1 cellular context compared by ENCODE assay signal in genomic region chr7:94298943-94299342, GRCh38.
TF ChIP-seq lines count a peak whose summit lies in the region.

No MANE protein-coding gene starts in this region.

TF ChIP-seq in SK-N-SH treated with all-trans-retinoic acid at 6 μM for 48 hours, 23 proteins besides CTCF, POLR2A, EP300 and RAD21 (continued from another document):
- TF ChIP-seq, protein P1, sequence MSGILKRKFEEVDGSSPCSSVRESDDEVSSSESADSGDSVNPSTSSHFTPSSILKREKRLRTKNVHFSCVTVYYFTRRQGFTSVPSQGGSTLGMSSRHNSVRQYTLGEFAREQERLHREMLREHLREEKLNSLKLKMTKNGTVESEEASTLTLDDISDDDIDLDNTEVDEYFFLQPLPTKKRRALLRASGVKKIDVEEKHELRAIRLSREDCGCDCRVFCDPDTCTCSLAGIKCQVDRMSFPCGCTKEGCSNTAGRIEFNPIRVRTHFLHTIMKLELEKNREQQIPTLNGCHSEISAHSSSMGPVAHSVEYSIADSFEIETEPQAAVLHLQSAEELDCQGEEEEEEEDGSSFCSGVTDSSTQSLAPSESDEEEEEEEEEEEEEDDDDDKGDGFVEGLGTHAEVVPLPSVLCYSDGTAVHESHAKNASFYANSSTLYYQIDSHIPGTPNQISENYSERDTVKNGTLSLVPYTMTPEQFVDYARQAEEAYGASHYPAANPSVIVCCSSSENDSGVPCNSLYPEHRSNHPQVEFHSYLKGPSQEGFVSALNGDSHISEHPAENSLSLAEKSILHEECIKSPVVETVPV (CRISPR knock-in tag; IDR thresholded peaks at IDR 0.05) = no peak
- TF ChIP-seq SNAI2 (CRISPR knock-in tag; IDR thresholded peaks at IDR 0.05) (no peak), ARNTL (CRISPR knock-in tag; IDR thresholded peaks at IDR 0.05; ENCODE audit: borderline replicate concordance, low read depth) (no peak), ZFP30 (CRISPR knock-in tag; IDR thresholded peaks at IDR 0.05) (no peak), GLIS3 (CRISPR knock-in tag; IDR thresholded peaks at IDR 0.05) (no peak), TOX (CRISPR knock-in tag; IDR thresholded peaks at IDR 0.05; ENCODE audit: borderline replicate concordance) (no peak), ZNF8 (CRISPR knock-in tag; IDR thresholded peaks at IDR 0.05) (no peak), RARB (CRISPR knock-in tag; IDR thresholded peaks at IDR 0.05) (no peak), OSR1 (CRISPR knock-in tag; IDR thresholded peaks at IDR 0.05) (no peak)
TF ChIP-seq in SK-N-SH treated with all-trans-retinoic acid at 6 μM for 48 hours: peak in this region for 0.
